15 cellular contexts compared by ENCODE assay signal in the genomic region with DNA sequence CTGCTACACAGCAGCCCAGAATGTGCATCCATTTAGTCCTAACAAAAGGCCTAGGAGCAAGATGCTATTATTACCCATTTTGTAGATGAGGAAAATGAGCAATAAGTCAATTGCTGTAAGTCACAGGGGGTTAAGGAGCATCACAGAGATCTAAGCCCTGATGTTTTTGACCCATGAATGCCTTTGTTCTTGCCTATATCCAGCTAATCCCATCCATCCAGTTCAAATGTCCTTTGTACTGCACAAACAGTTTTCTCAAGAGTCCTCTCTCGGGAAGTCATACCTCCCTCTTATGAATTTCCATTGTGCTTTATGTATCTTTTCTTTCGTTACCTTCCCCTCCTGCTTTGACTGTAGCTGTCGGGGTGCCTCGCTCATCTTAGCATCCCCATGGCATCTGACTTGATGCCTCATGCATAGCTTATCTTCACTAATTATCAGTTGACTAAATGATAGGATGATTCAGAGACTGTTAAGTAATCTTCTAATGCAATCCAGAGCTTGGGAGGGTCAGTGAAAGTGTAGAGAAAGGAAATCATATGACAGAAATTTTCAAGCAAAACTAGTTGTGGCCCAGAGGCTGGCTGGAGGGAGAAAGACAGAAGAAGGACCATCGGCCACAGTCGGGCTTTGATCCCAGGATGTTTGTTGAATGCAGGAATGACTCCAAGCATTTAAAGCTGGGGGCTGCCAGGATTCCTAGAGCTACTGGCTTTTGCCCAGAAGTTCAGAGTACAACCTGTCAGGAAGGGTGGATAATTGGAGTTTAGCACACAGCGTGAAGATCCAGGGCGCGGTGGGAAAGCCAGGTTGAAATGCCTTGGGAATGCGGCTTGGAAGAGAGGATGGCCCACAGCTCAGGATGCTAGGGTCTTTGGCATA. TPM values are rescaled to one million over a fixed set of nuclear protein-coding genes. Genes with fewer than 3 reads are reported as not detected.
A peak's percentile ranks its signal among the peaks of the same experiment; 100 is the strongest.
DNase-seq lines count a peak whose midpoint lies in the region; ATAC-seq, FAIRE-seq and TF ChIP-seq lines count a peak whose summit lies in the region.
"Had no signal": no experiment of that assay in that cellular context is flagged by ENCODE, and none has a peak within 500 bp of the region (broad histone marks: within the 10 kb centered on the region; RNA-seq: fewer than 3 reads in every experiment).

No MANE protein-coding gene starts in this region.

- H3K9me1 ChIP-seq in IMR-90 (ENCODE audit: insufficient read depth, low read length) = no peaks in the 10 kb centered on the region; the same call in 1 of the 2 replicates

- no peak overlapping the region for H3K56ac ChIP-seq in IMR-90 (ENCODE audit: extremely low read depth, insufficient read depth, low read length)

- TF ChIP-seq POLR2A in A549 (IDR thresholded peaks at IDR 0.05; ENCODE audit: low read length) (no peak), IMR-90 (IDR thresholded peaks at IDR 0.05; ENCODE audit: low read depth, low read length) (no peak)

- H3K27me3 ChIP-seq in IMR-90 (ENCODE audit: control insufficient read depth, insufficient read depth, low read length) (no peaks in the 10 kb centered on the region), lower lobe of right lung (ENCODE audit: low read depth) (no peaks in the 10 kb centered on the region), Caco-2 (replicated peaks; ENCODE audit: control insufficient read depth, insufficient read depth, low read length) (no peaks in the 10 kb centered on the region)
- H3K27me3 ChIP-seq: BLaER1 had no signal

- no TSS peak for BruUV-seq in IMR-90 (replicated peaks; lab: Mats Ljungman, UMichigan)
- no TSS peak for BruUV-seq in Caco-2 (replicated peaks; lab: Mats Ljungman, UMichigan)

- no peak for FAIRE-seq in A549 (lab: Jason Lieb, UNC)

- CTCF ChIA-PET in A549 (lab: Yijun Ruan, JAX) (interaction anchor here (0.6 to 1.6 kb wide), 3 partner anchors 56 to 98 kb away, joined by 3 to 4 read pairs (median 4); no protein-coding TSS in a partner anchor), IMR-90 (lab: Yijun Ruan, JAX) (no interaction called here), Caco-2 (lab: Charles Lee) (no interaction called here)
- CTCF ChIA-PET in activated CD8-positive, alpha-beta T cell treated with anti-CD3 and anti-CD28 coated beads for 36 hours (lab: Charles Lee) = interaction anchor here (2.2 kb wide), 1 partner anchor 199 kb away, joined by 7 read pairs; a partner anchor contains a TSS

- H3K9ac ChIP-seq in IMR-90 (ENCODE audit: low read depth, low read length) = no peak overlapping the region
- H3K9ac ChIP-seq: BLaER1 had no signal

- no peak for ATAC-seq in A549
- peak; percentile 65 for ATAC-seq in IMR-90 (ENCODE audit: low read depth)
- ATAC-seq in lower lobe of right lung = peak; percentile 35 to 53
- no peak for ATAC-seq in HG02571 (IDR thresholded peaks at IDR 0.05; ENCODE audit: unreplicated experiment)
- no peak for ATAC-seq in stimulated activated naive B cell treated with anti-CD40 and anti-IgM and Interleukin-4, amounts not matched to agents 10 μg/mL and 1 μg/mL and 100 μg/mL, for 72 hours (replicated peaks)
- ATAC-seq in activated CD8-positive, alpha-beta T cell treated with anti-CD3 and anti-CD28 coated beads for 36 hours = no peak

- no peak overlapping the region for H3K23ac ChIP-seq in IMR-90 (ENCODE audit: low read depth, low read length)

- intact Hi-C loops in IMR-90 (cut with micrococcal nuclease) (no loop called here), lower lobe of right lung (cut with DNase I) (no loop called here), Caco-2 (cut with micrococcal nuclease; ENCODE audit: unreplicated experiment) (no loop called here)
- intact Hi-C loops in activated CD8-positive, alpha-beta T cell treated with anti-CD3 and anti-CD28 coated beads for 36 hours (cut with micrococcal nuclease) = no loop called here

- H3K4me3 Mint-ChIP-seq in Caco-2 (ENCODE audit: unreplicated experiment) = no peak overlapping the region
- no peak overlapping the region for H3K4me3 Mint-ChIP-seq in stimulated activated naive B cell treated with anti-CD40 and anti-IgM and Interleukin-4, amounts not matched to agents 10 μg/mL and 1 μg/mL and 100 μg/mL, for 72 hours
- no peak overlapping the region for H3K4me3 Mint-ChIP-seq in activated CD8-positive, alpha-beta T cell treated with anti-CD3 and anti-CD28 coated beads for 36 hours
- H3K4me3 Mint-ChIP-seq: naive B cell had no signal

- no peak overlapping the region for H3K4ac ChIP-seq in IMR-90 (ENCODE audit: low read depth, low read length)

- H4K8ac ChIP-seq in IMR-90 (ENCODE audit: low read depth in 2 of 2, low read length in 2 of 2) = no peak overlapping the region

- no peak overlapping the region for H2BK20ac ChIP-seq in IMR-90 (ENCODE audit: low read depth, low read length)

- no peak overlapping the region for H2BK15ac ChIP-seq in IMR-90 (ENCODE audit: low read depth, low read length)

- H3K9me3 Mint-ChIP-seq in Caco-2 (ENCODE audit: unreplicated experiment) = peaks cover 9% of the 10 kb centered on the region
- no peaks in the 10 kb centered on the region for H3K9me3 Mint-ChIP-seq in stimulated activated naive B cell treated with anti-CD40 and anti-IgM and Interleukin-4, amounts not matched to agents 10 μg/mL and 1 μg/mL and 100 μg/mL, for 72 hours
- no peaks in the 10 kb centered on the region for H3K9me3 Mint-ChIP-seq in activated CD8-positive, alpha-beta T cell treated with anti-CD3 and anti-CD28 coated beads for 36 hours
- H3K9me3 Mint-ChIP-seq: naive B cell had no signal

- no peak overlapping the region for H3K27ac Mint-ChIP-seq in Caco-2 (ENCODE audit: unreplicated experiment)
- H3K27ac Mint-ChIP-seq in stimulated activated naive B cell treated with anti-CD40 and anti-IgM and Interleukin-4, amounts not matched to agents 10 μg/mL and 1 μg/mL and 100 μg/mL, for 72 hours = no peak overlapping the region
- no peak overlapping the region for H3K27ac Mint-ChIP-seq in activated CD8-positive, alpha-beta T cell treated with anti-CD3 and anti-CD28 coated beads for 36 hours
- H3K27ac Mint-ChIP-seq: naive B cell had no signal

- H3K4me1 ChIP-seq in A549 (peaks cover 47% of the 10 kb centered on the region), IMR-90 (ENCODE audit: control insufficient read depth, insufficient read depth, low read length) (peaks cover 5% of the 10 kb centered on the region), lower lobe of right lung (peaks cover 10% of the 10 kb centered on the region), Caco-2 (0 out of 2 replicates have a peak, but pooled peaks cover 6% of the 10 kb centered on the region)
- H3K4me1 ChIP-seq: BLaER1 had no signal

- peaks cover 10% of the 10 kb centered on the region for H3K4me1 Mint-ChIP-seq in Caco-2 (ENCODE audit: low read depth, unreplicated experiment)
- H3K4me1 Mint-ChIP-seq in stimulated activated naive B cell treated with anti-CD40 and anti-IgM and Interleukin-4, amounts not matched to agents 10 μg/mL and 1 μg/mL and 100 μg/mL, for 72 hours = peaks cover 0 to 2% of the 10 kb centered on the region in 2 donors
- peaks cover 10% of the 10 kb centered on the region for H3K4me1 Mint-ChIP-seq in activated CD8-positive, alpha-beta T cell treated with anti-CD3 and anti-CD28 coated beads for 36 hours (ENCODE audit: low read depth)
- H3K4me1 Mint-ChIP-seq: naive B cell had no signal

- DNase-seq in A549 (ENCODE audit: low read depth in 1 of 2, low spot score in 1 of 2) (no peak), IMR-90 (peak; percentile 62), cardiac fibroblast (ENCODE audit: low read depth in 2 of 2) (peak; percentile 27 to 53), lower lobe of right lung (no peak), Caco-2 (no peak)
- no peak for DNase-seq in stimulated activated naive B cell treated with anti-CD40 and anti-IgM and Interleukin-4, amounts not matched to agents 10 μg/mL and 1 μg/mL and 100 μg/mL, for 72 hours
- DNase-seq in activated CD8-positive, alpha-beta T cell treated with anti-CD3 and anti-CD28 coated beads for 36 hours = no peak
- DNase-seq: activated CD4-positive, CD25-positive, alpha-beta regulatory T cell treated with anti-CD3 and anti-CD28 coated beads, Interleukin-2, amount 50 U/mL, for 72 hours; activated naive CD4-positive, alpha-beta T cell treated with anti-CD3 and anti-CD28 coated beads, Interleukin-2, amount 50 U/mL, for 16 hours; H7; naive B cell; NCI-H446 treated with DMSO at 0.1 percent for 48 hours; stimulated activated naive CD4-positive, alpha-beta T cell treated with Interleukin-2 at 50 U/mL for 16 hours had no signal

- no peaks in the 10 kb centered on the region for H3K36me3 Mint-ChIP-seq in Caco-2 (ENCODE audit: insufficient read depth, unreplicated experiment)
- peaks cover 5 to 18% of the 10 kb centered on the region in 2 donors for H3K36me3 Mint-ChIP-seq in stimulated activated naive B cell treated with anti-CD40 and anti-IgM and Interleukin-4, amounts not matched to agents 10 μg/mL and 1 μg/mL and 100 μg/mL, for 72 hours
- H3K36me3 Mint-ChIP-seq in activated CD8-positive, alpha-beta T cell treated with anti-CD3 and anti-CD28 coated beads for 36 hours (ENCODE audit: low read depth) = peaks cover 2% of the 10 kb centered on the region
- H3K36me3 Mint-ChIP-seq: naive B cell had no signal

- TF ChIP-seq RAD21 in A549 (conservative IDR thresholded peaks at IDR 0.05 in 1 of 2, IDR thresholded peaks at IDR 0.05 in 1 of 2) (no peak), IMR-90 (IDR thresholded peaks at IDR 0.05; ENCODE audit: low read length) (no peak)

- H3K9me3 ChIP-seq in A549 (no peaks in the 10 kb centered on the region), IMR-90 (ENCODE audit: control insufficient read depth, insufficient read depth, low read length) (no peaks in the 10 kb centered on the region), lower lobe of right lung (no peaks in the 10 kb centered on the region), Caco-2 (no peaks in the 10 kb centered on the region)

- H3K27me3 Mint-ChIP-seq in Caco-2 (ENCODE audit: insufficient read depth, unreplicated experiment) = no peaks in the 10 kb centered on the region
- H3K27me3 Mint-ChIP-seq in stimulated activated naive B cell treated with anti-CD40 and anti-IgM and Interleukin-4, amounts not matched to agents 10 μg/mL and 1 μg/mL and 100 μg/mL, for 72 hours = no peaks in the 10 kb centered on the region
- no peaks in the 10 kb centered on the region for H3K27me3 Mint-ChIP-seq in activated CD8-positive, alpha-beta T cell treated with anti-CD3 and anti-CD28 coated beads for 36 hours
- H3K27me3 Mint-ChIP-seq: naive B cell had no signal

- no peak overlapping the region for H2BK120ac ChIP-seq in IMR-90 (ENCODE audit: low read depth, low read length)

- H3K18ac ChIP-seq in IMR-90 (ENCODE audit: low read depth, low read length) = no peak overlapping the region

- TF ChIP-seq EP300 in A549 (IDR thresholded peaks at IDR 0.05) = no peak

- H4K20me1 ChIP-seq in IMR-90 (ENCODE audit: insufficient read depth, low read length) = no peaks in the 10 kb centered on the region; the same call in 1 of the 2 replicates
- H4K20me1 ChIP-seq: BLaER1 had no signal

- no peaks in the 10 kb centered on the region; a peak in 1 of 4 replicates for H3K79me1 ChIP-seq in IMR-90 (ENCODE audit: low read depth in 1 of 2, low read length in 2 of 2)

- WGBS in A549 (ENCODE audit: missing lambda C conversion rate) = 74% methylated on average over 10 of the region's 10 CpGs
- 64% methylated on average over 6 of the region's 10 CpGs; no CpG with 5 or more reads in 1 of the 2 experiments for WGBS in IMR-90 (ENCODE audit: extremely low coverage in 2 of 2, insufficient read length in 1 of 2), 2 experiments

- no peak for TF ChIP-seq CTCF in A549 (IDR thresholded peaks at IDR 0.05)
- no peak for TF ChIP-seq CTCF in IMR-90 (conservative IDR thresholded peaks at IDR 0.05; ENCODE audit: low read depth, low read length)
- no peak for TF ChIP-seq CTCF in cardiac fibroblast (IDR thresholded peaks at IDR 0.05; ENCODE audit: low read depth, low read length)
- TF ChIP-seq CTCF in lower lobe of right lung (IDR thresholded peaks at IDR 0.05) = no peak
- no peak for TF ChIP-seq CTCF in Caco-2 (IDR thresholded peaks at IDR 0.05; ENCODE audit: insufficient read depth in 1 of 2, low read depth in 1 of 2, low read length in 1 of 2, severe bottlenecking in 1 of 2, unreplicated experiment in 1 of 2)
- no peak for TF ChIP-seq CTCF in activated CD8-positive, alpha-beta T cell treated with anti-CD3 and anti-CD28 coated beads for 36 hours (IDR thresholded peaks at IDR 0.05)

- H3K4me2 ChIP-seq in A549 (peak overlapping the region; percentile 49), IMR-90 (ENCODE audit: low read depth, low read length) (peak overlapping the region; percentile 6; the same call in 1 of the 2 replicates)
- H3K4me2 ChIP-seq: BLaER1 had no signal

- no peak overlapping the region for H2BK5ac ChIP-seq in IMR-90 (ENCODE audit: low read depth, low read length, poor library complexity, severe bottlenecking)

- H3K4me3 ChIP-seq in A549 (no peak overlapping the region), IMR-90 (ENCODE audit: insufficient read depth, low read depth, low read length) (no peak overlapping the region), cardiac fibroblast (replicated peaks in 1 of 2; ENCODE audit: low read depth in 2 of 2, low read length in 2 of 2) (no peak overlapping the region), lower lobe of right lung (peak overlapping the region; percentile 12), Caco-2 (ENCODE audit: low read depth, low read length) (no peak overlapping the region)
- H3K4me3 ChIP-seq: BLaER1 had no signal

- dilution Hi-C loops in IMR-90 (cut with HindIII; ENCODE audit: low sequenced_read_pairs, unreplicated experiment) = no loop called here

- H3K14ac ChIP-seq in IMR-90 (replicated peaks; ENCODE audit: low read depth, low read length) = no peak overlapping the region

- in situ Hi-C loops in IMR-90 (cut with MboI; ENCODE audit: low sequenced_read_pairs) = no loop called here

- no peak overlapping the region for H2AK9ac ChIP-seq in IMR-90 (replicated peaks; ENCODE audit: low read depth, low read length, poor library complexity)

- no peak overlapping the region for H4K5ac ChIP-seq in IMR-90 (ENCODE audit: low read depth, low read length)

- no peak overlapping the region for H2AFZ ChIP-seq in IMR-90 (replicated peaks; ENCODE audit: low read length, poor library complexity)

- H3K27ac ChIP-seq in A549 = peak overlapping the region; percentile 14 to 49; a peak in 4 of 6 replicates
- no peak overlapping the region for H3K27ac ChIP-seq in IMR-90 (ENCODE audit: insufficient read depth, low read length)
- H3K27ac ChIP-seq in lower lobe of right lung = no peak overlapping the region
- H3K27ac ChIP-seq: BLaER1 had no signal

- H2AK5ac ChIP-seq in IMR-90 (ENCODE audit: low read depth, low read length) = no peak overlapping the region

- H3K36me3 ChIP-seq in IMR-90 (ENCODE audit: control insufficient read depth, insufficient read depth, low read length) (no peaks in the 10 kb centered on the region; the same call in 1 of the 2 replicates), lower lobe of right lung (peaks cover 12% of the 10 kb centered on the region), Caco-2 (ENCODE audit: control insufficient read depth, insufficient read depth, low read length) (no peaks in the 10 kb centered on the region)
- H3K36me3 ChIP-seq: BLaER1 had no signal

- POLR2A ChIA-PET in A549 (lab: Yijun Ruan, JAX) (no interaction called here), IMR-90 (lab: Charles Lee; ENCODE audit: unreplicated experiment) (no interaction called here), Caco-2 (lab: Charles Lee) (no interaction called here)
- POLR2A ChIA-PET in activated CD8-positive, alpha-beta T cell treated with anti-CD3 and anti-CD28 coated beads for 36 hours (lab: Charles Lee) = no interaction called here

- no peak overlapping the region for H4K91ac ChIP-seq in IMR-90 (ENCODE audit: insufficient read depth, low read depth, low read length)

RNA-seq across cellular contexts. Expression of a gene that starts 23.5 kb away (rescaled TPM):
- polyA plus RNA-seq in A549 (2011; rRNA removed) (71.3 and 85.4 TPM in 2 replicates), A549 (2017; fragmentation: RNase III; extraction: RNeasy Plus Mini Kit Qiagen cat#74134 plus additional on column Dnase treatment) (65.2 to 76.5 TPM (median 68.5 TPM) in 3 replicates), IMR-90 (2012; rRNA removed) (47.1 and 50.8 TPM in 2 replicates)
- polyA plus RNA-seq in A549 (2012; cell fraction: cytosol; rRNA removed) = 50.1 and 63.7 TPM in 2 replicates
- polyA plus RNA-seq in A549 (2012; cell fraction: nucleus; rRNA removed) = 23.7 and 31.3 TPM in 2 replicates
- 29.5 and 36.9 TPM in 2 replicates for polyA minus RNA-seq in A549 (2011; rRNA and poly(A)+ RNA removed)
- total RNA-seq in IMR-90 (2012; rRNA removed) (32.3 and 35.8 TPM in 2 replicates), lower lobe of right lung (106 TPM), Caco-2 (2022) (19.1 and 27.9 TPM in 2 replicates)
- 32.2 and 46.4 TPM in 2 replicates for polyA plus RNA-seq in IMR-90 (2012; cell fraction: cytosol; rRNA removed)
- polyA plus RNA-seq in IMR-90 (2012; cell fraction: nucleus; rRNA removed; ENCODE audit: low replicate concordance) = 8.3 and 20.3 TPM in 2 replicates
- 10 to 100 TPM; 30.9 to 34.2 TPM for total RNA-seq in activated CD8-positive, alpha-beta T cell treated with anti-CD3 and anti-CD28 coated beads for 36 hours

RNA-seq across cellular contexts. Expression of a gene that starts 52.6 kb away (rescaled TPM):
- polyA plus RNA-seq in A549 (2011; rRNA removed) = 57.5 and 84.0 TPM in 2 replicates
- polyA plus RNA-seq in A549 (2012; cell fraction: cytosol; rRNA removed) = 22.8 and 32.3 TPM in 2 replicates
- polyA plus RNA-seq in A549 (2012; cell fraction: nucleus; rRNA removed) = 12.7 and 39.8 TPM in 2 replicates
- polyA plus RNA-seq in A549 (2017; fragmentation: RNase III; extraction: RNeasy Plus Mini Kit Qiagen cat#74134 plus additional on column Dnase treatment) = 91.3 to 94.6 TPM (median 91.4 TPM) in 3 replicates
- 59.7 and 63.3 TPM in 2 replicates for polyA minus RNA-seq in A549 (2011; rRNA and poly(A)+ RNA removed)
- total RNA-seq in IMR-90 (2012; rRNA removed) = 59.5 and 66.4 TPM in 2 replicates
- polyA plus RNA-seq in IMR-90 (2012; rRNA removed) = 24.2 and 34.2 TPM in 2 replicates
- polyA plus RNA-seq in IMR-90 (2012; cell fraction: cytosol; rRNA removed) = 8.0 and 13.1 TPM in 2 replicates
- 10.3 and 43.3 TPM in 2 replicates for polyA plus RNA-seq in IMR-90 (2012; cell fraction: nucleus; rRNA removed; ENCODE audit: low replicate concordance)
- total RNA-seq in lower lobe of right lung = 43.3 TPM
- total RNA-seq in Caco-2 (2022) = 93.4 and 94.7 TPM in 2 replicates
- 10 to 100 TPM; 78.8 to 85.6 TPM for total RNA-seq in activated CD8-positive, alpha-beta T cell treated with anti-CD3 and anti-CD28 coated beads for 36 hours

Comparison
In these comparisons a context has a peak if more than half of its experiments do, and no peak if none do; other contexts are left out.
1. ATAC-seq: peak in IMR-90 (single experiment) and lower lobe of right lung (2 of 2); none in A549 (0 of 2), HG02571 (single experiment), stimulated activated naive B cell treated with anti-CD40 and anti-IgM and Interleukin-4, amounts not matched to agents 10 μg/mL and 1 μg/mL and 100 μg/mL, for 72 hours (0 of 2) and activated CD8-positive, alpha-beta T cell treated with anti-CD3 and anti-CD28 coated beads for 36 hours (single experiment).
2. DNase-seq: peak in IMR-90 (single experiment) and cardiac fibroblast (2 of 2); none in A549 (0 of 2), lower lobe of right lung (single experiment), Caco-2 (0 of 2), stimulated activated naive B cell treated with anti-CD40 and anti-IgM and Interleukin-4, amounts not matched to agents 10 μg/mL and 1 μg/mL and 100 μg/mL, for 72 hours (single experiment) and activated CD8-positive, alpha-beta T cell treated with anti-CD3 and anti-CD28 coated beads for 36 hours (single experiment).
3. H3K27ac ChIP-seq: peak in A549 (2 of 2); none in IMR-90 (single experiment) and lower lobe of right lung (single experiment).
4. CTCF ChIA-PET loops: an anchor here in A549 (0.6 to 1.6 kb wide) and activated CD8-positive, alpha-beta T cell treated with anti-CD3 and anti-CD28 coated beads for 36 hours (2.2 kb wide); none called in IMR-90 and Caco-2.